In the genomic region with DNA sequence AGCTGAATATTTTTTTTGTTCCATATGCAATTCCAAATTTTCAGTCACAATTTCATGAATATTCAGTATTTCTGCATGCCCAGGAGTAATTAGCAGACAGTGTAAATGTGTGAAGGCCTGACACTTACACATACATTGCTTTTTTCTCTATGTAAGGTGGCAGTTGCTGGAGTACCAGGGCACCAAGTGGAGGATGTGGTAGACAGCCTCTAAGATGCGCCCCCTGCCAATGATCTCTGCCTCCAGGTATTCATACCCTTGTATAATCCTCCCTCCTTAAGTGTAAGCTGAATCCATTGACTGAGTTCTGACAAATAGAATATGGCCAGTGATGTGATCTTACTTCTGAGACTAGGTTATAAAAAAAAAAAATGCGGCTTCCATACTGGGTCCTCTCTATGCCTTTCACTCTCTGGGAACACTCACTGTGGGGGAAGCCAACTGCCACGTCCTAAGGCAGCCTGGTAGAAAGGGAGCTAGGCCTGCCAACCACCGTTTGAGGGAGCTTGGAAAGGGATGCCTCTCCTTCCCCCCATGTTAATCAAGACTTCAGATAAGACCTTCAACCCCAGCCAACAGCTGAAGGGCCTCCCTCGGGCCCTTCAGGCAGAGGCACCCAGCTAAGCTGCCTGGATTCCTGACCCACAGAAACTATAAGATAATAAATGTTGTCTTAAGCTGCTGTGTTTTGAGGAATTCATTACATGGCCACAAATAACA, we compare ENCODE assay signal across 9 cellular contexts.
DNase-seq lines count a peak whose midpoint lies in the region; ATAC-seq and TF ChIP-seq lines count a peak whose summit lies in the region.
"Had no signal": no experiment of that assay in that cellular context is flagged by ENCODE, and none has a peak within 500 bp of the region (broad histone marks: within the 10 kb centered on the region; RNA-seq: fewer than 3 reads in every experiment).

No MANE protein-coding gene starts in this region.

- no peak for TF ChIP-seq EP300 in sigmoid colon (IDR thresholded peaks at IDR 0.05)

- no peaks in the 10 kb centered on the region for H3K27me3 ChIP-seq in Caco-2 (replicated peaks; ENCODE audit: control insufficient read depth, insufficient read depth, low read length)
- no peaks in the 10 kb centered on the region for H3K27me3 ChIP-seq in sigmoid colon
- no peaks in the 10 kb centered on the region for H3K27me3 ChIP-seq in PC-9 (ENCODE audit: insufficient read depth, low read depth)

- no peaks in the 10 kb centered on the region for H4K20me1 ChIP-seq in PC-9 (ENCODE audit: insufficient read depth)

- H3K27me3 Mint-ChIP-seq in Caco-2 (ENCODE audit: insufficient read depth, unreplicated experiment) (no peaks in the 10 kb centered on the region), activated B cell treated with CpG ODN at 0.5 μM for 24 hours (no peaks in the 10 kb centered on the region)

- H3K36me3 Mint-ChIP-seq in Caco-2 (ENCODE audit: insufficient read depth, unreplicated experiment) (peaks cover 16% of the 10 kb centered on the region), activated B cell treated with CpG ODN at 0.5 μM for 24 hours (ENCODE audit: low read depth) (peaks cover 2% of the 10 kb centered on the region)

- no peaks in the 10 kb centered on the region for H3K36me3 ChIP-seq in Caco-2 (ENCODE audit: control insufficient read depth, insufficient read depth, low read length)
- no peaks in the 10 kb centered on the region for H3K36me3 ChIP-seq in sigmoid colon
- H3K36me3 ChIP-seq in PC-9 (ENCODE audit: low read depth): no peaks in the 10 kb centered on the region

- H3K9me2 ChIP-seq in PC-9 (ENCODE audit: insufficient read depth): no peaks in the 10 kb centered on the region

- H3K27ac Mint-ChIP-seq in Caco-2 (ENCODE audit: unreplicated experiment) (peak overlapping the region; percentile 8), activated B cell treated with CpG ODN at 0.5 μM for 24 hours (peak overlapping the region; percentile 96)

- intact Hi-C loops in Caco-2 (cut with micrococcal nuclease; ENCODE audit: unreplicated experiment) (loop anchor here (5.0 kb wide), 1 partner anchor 38 kb away; no protein-coding TSS in a partner anchor), activated B cell treated with CpG ODN at 0.5 μM for 24 hours (cut with micrococcal nuclease) (no loop called here), sigmoid colon (cut with DNase I) (loop anchor here (5.0 kb wide), 1 partner anchor 37 kb away; no protein-coding TSS in a partner anchor), PC-9 (cut with micrococcal nuclease; ENCODE audit: unreplicated experiment) (loop anchor here (5.0 kb wide), 1 partner anchor 47 kb away; no protein-coding TSS in a partner anchor), sciatic nerve (cut with DNase I) (no loop called here)

- H3K4me3 Mint-ChIP-seq in Caco-2 (ENCODE audit: unreplicated experiment) (peak overlapping the region; percentile 36), activated B cell treated with CpG ODN at 0.5 μM for 24 hours (peak overlapping the region; percentile 19)

- POLR2A ChIA-PET in Caco-2 (lab: Charles Lee): no interaction called here
- POLR2A ChIA-PET in activated B cell treated with CpG ODN at 0.5 μM for 24 hours (lab: Charles Lee): interaction anchor here (1.3 to 8.0 kb wide), 3 partner anchors 16 to 33 kb away, joined by 3 to 346 read pairs (median 123); a partner anchor contains a TSS
- POLR2A ChIA-PET in PC-9 (lab: Charles Lee; ENCODE audit: unreplicated experiment): no interaction called here

- H3K9me3 Mint-ChIP-seq in Caco-2 (ENCODE audit: unreplicated experiment): no peaks in the 10 kb centered on the region
- no peaks in the 10 kb centered on the region for H3K9me3 Mint-ChIP-seq in activated B cell treated with CpG ODN at 0.5 μM for 24 hours

- peaks cover 30% of the 10 kb centered on the region for H3K79me2 ChIP-seq in PC-9 (ENCODE audit: low read depth)

- ATAC-seq in activated B cell treated with CpG ODN at 0.5 μM for 24 hours (ENCODE audit: low read depth): no peak
- no peak for ATAC-seq in HG03139 (IDR thresholded peaks at IDR 0.05; ENCODE audit: unreplicated experiment)
- ATAC-seq in sciatic nerve: no peak

- H3K9me3 ChIP-seq in Caco-2: no peaks in the 10 kb centered on the region
- no peaks in the 10 kb centered on the region for H3K9me3 ChIP-seq in sigmoid colon
- H3K9me3 ChIP-seq in PC-9 (ENCODE audit: insufficient read depth, low read depth): no peaks in the 10 kb centered on the region

- 86 to 89% methylated on average over 5 of the region's 5 CpGs for WGBS in sigmoid colon, 2 donors

- DNase-seq in Caco-2 (no peak), activated B cell treated with CpG ODN at 0.5 μM for 24 hours (no peak), fibroblast of villous mesenchyme (ENCODE audit: low read depth) (peak; percentile 51), sigmoid colon (peak; percentile 62), PC-9 (no peak), NCI-H748 treated with DMSO at 0.1 percent for 48 hours (lab: John Stamatoyannopoulos, UW) (no peak), sciatic nerve (ENCODE audit: low spot score) (no peak)
- DNase-seq: GF-D8 had no signal

- no peak for TF ChIP-seq CTCF in Caco-2 (IDR thresholded peaks at IDR 0.05; ENCODE audit: insufficient read depth in 1 of 2, low read depth in 1 of 2, low read length in 1 of 2, severe bottlenecking in 1 of 2, unreplicated experiment in 1 of 2)
- TF ChIP-seq CTCF in activated B cell treated with CpG ODN at 0.5 μM for 24 hours (IDR thresholded peaks at IDR 0.05): no peak
- no peak for TF ChIP-seq CTCF in fibroblast of villous mesenchyme (IDR thresholded peaks at IDR 0.05; ENCODE audit: insufficient read depth, low read depth, low read length)
- TF ChIP-seq CTCF in sigmoid colon (IDR thresholded peaks at IDR 0.05): no peak
- TF ChIP-seq CTCF in PC-9 (conservative IDR thresholded peaks at IDR 0.05): no peak

- BruUV-seq in Caco-2 (replicated peaks; lab: Mats Ljungman, UMichigan) (no TSS peak), PC-9 (replicated peaks; lab: Mats Ljungman, UMichigan) (no TSS peak)

- H3K4me1 Mint-ChIP-seq in Caco-2 (ENCODE audit: low read depth, unreplicated experiment) (peaks cover 53% of the 10 kb centered on the region), activated B cell treated with CpG ODN at 0.5 μM for 24 hours (peaks cover 43% of the 10 kb centered on the region)

- no peak overlapping the region for H2AFZ ChIP-seq in PC-9

- no peak overlapping the region for H3K4me3 ChIP-seq in Caco-2 (ENCODE audit: low read depth, low read length)
- peak overlapping the region; percentile 13 for H3K4me3 ChIP-seq in fibroblast of villous mesenchyme (ENCODE audit: low read depth, low read length)
- peak overlapping the region in 2 of 4 donors; percentile 12 to 73 for H3K4me3 ChIP-seq in sigmoid colon
- H3K4me3 ChIP-seq in PC-9: no peak overlapping the region

- peaks cover 48% of the 10 kb centered on the region for H3K4me1 ChIP-seq in Caco-2
- H3K4me1 ChIP-seq in sigmoid colon: peaks cover 0 to 59% (median 55%) of the 10 kb centered on the region in 4 donors
- H3K4me1 ChIP-seq in PC-9 (replicated peaks; ENCODE audit: insufficient read depth): peaks cover 31% of the 10 kb centered on the region

- no peak for TF ChIP-seq POLR2A in sigmoid colon (IDR thresholded peaks at IDR 0.05)

- CTCF ChIA-PET in Caco-2 (lab: Charles Lee) (interaction anchor here (0.7 kb wide), 2 partner anchors 29 to 331 kb away, joined by 3 to 5 read pairs; a partner anchor contains a TSS), activated B cell treated with CpG ODN at 0.5 μM for 24 hours (lab: Charles Lee) (interaction anchor here (1.1 to 4.5 kb wide), 2 partner anchors 11 to 60 kb away, joined by 5 to 32 read pairs; no protein-coding TSS in a partner anchor), PC-9 (lab: Charles Lee) (interaction anchor here (0.5 kb wide), 1 partner anchor 36 kb away, joined by 3 read pairs; no protein-coding TSS in a partner anchor)

- H3K4me2 ChIP-seq in PC-9: no peak overlapping the region; the same call in 1 of the 2 replicates

- peak overlapping the region; percentile 96 to 99 (median 98) for H3K27ac ChIP-seq in sigmoid colon
- H3K27ac ChIP-seq in PC-9: no peak overlapping the region

- H3F3A ChIP-seq in PC-9 (ENCODE audit: insufficient read depth, low read depth): peaks cover 36% of the 10 kb centered on the region

Comparison
In these comparisons a context has a peak if more than half of its experiments do, and no peak if none do; other contexts are left out.
1. DNase-seq: peak in fibroblast of villous mesenchyme (single experiment) and sigmoid colon (single experiment); none in Caco-2 (0 of 2), activated B cell treated with CpG ODN at 0.5 μM for 24 hours (single experiment), PC-9 (0 of 2), NCI-H748 treated with DMSO at 0.1 percent for 48 hours (single experiment) and sciatic nerve (single experiment).
2. intact Hi-C loops: an anchor here in Caco-2 (5.0 kb wide), sigmoid colon (5.0 kb wide) and PC-9 (5.0 kb wide); none called in activated B cell treated with CpG ODN at 0.5 μM for 24 hours and sciatic nerve.